Comparison of ENCODE assay signal across 1 cellular context in the genomic region with DNA sequence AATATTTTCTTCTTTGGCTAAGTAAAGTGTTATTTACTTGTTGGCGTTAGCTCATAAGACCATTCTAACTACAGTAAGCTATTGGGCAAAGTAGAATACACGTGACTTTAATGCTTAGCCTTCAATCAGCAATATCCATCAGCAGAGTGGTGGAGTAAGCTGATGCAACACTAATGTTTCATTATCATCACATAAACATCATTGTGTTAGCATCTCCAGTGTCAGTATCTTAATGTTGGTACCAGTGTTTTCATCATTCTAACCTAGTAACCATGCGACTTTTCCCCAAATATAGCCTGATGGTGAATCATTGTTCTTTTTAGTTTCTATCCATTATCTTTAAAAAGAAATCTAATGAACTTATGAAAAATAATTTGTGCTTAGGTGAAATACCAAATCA.
TF ChIP-seq lines count a peak whose summit lies in the region.

No MANE protein-coding gene starts in this region.

TF ChIP-seq in GM23338, 12 proteins besides CTCF, POLR2A, EP300 and RAD21 (continued from another document):
- TF ChIP-seq CREB1 (CRISPR knock-in tag; IDR thresholded peaks at IDR 0.05; ENCODE audit: low read depth) = no peak
- TF ChIP-seq EZH2phosphoT487 (IDR thresholded peaks at IDR 0.05; ENCODE audit: unreplicated experiment) = no peak
- TF ChIP-seq EZH2 (IDR thresholded peaks at IDR 0.05; ENCODE audit: low read depth, unreplicated experiment) = no peak
- TF ChIP-seq, protein P1, sequence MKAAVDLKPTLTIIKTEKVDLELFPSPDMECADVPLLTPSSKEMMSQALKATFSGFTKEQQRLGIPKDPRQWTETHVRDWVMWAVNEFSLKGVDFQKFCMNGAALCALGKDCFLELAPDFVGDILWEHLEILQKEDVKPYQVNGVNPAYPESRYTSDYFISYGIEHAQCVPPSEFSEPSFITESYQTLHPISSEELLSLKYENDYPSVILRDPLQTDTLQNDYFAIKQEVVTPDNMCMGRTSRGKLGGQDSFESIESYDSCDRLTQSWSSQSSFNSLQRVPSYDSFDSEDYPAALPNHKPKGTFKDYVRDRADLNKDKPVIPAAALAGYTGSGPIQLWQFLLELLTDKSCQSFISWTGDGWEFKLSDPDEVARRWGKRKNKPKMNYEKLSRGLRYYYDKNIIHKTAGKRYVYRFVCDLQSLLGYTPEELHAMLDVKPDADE (IDR thresholded peaks at IDR 0.05) = no peak
- no peak for TF ChIP-seq NANOG (IDR thresholded peaks at IDR 0.05; ENCODE audit: borderline replicate concordance)
- TF ChIP-seq ZNF331 (CRISPR knock-in tag; IDR thresholded peaks at IDR 0.05; ENCODE audit: low read depth) = no peak
- no peak for TF ChIP-seq REST (IDR thresholded peaks at IDR 0.05; ENCODE audit: unreplicated experiment)
- no peak for TF ChIP-seq JUNB (IDR thresholded peaks at IDR 0.05; ENCODE audit: unreplicated experiment)
- no peak for TF ChIP-seq STAT1 (IDR thresholded peaks at IDR 0.05; ENCODE audit: unreplicated experiment)
